ENCODE assay signal across 1 cellular context in genomic region chr7:105810556-105810955, GRCh38.
TF ChIP-seq lines count a peak whose summit lies in the region.

No MANE protein-coding gene starts in this region.

TF ChIP-seq in H1, 55 proteins besides CTCF, POLR2A, EP300 and RAD21 (continued from another document):
- TF ChIP-seq CHD7 (IDR thresholded peaks at IDR 0.05; ENCODE audit: insufficient replicate concordance, low read length) = no peak
- no peak for TF ChIP-seq CBX5 (IDR thresholded peaks at IDR 0.05; ENCODE audit: low read depth, low read length)
TF ChIP-seq in H1: peak in this region for 0.
